20 cellular contexts compared by ENCODE assay signal in the genomic region with DNA sequence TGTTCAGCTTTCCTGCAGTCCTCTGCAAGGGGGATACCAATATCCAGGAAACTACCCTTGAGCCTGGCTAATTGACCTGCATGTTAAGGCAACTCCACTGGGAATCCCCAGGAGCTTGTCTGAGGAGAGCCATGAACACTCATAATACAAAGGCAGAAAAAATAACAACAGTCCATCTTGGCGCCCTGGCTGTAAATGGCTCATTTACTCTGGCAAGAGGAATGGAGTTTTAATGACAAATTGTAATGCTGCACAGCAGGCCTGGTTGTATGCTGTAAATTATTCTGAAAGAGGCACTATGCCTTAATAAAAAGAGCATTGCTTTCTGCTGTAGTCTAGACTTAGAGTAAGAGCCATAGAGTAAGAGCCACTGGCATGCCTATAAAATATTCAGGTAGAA. TPM values are rescaled to one million over a fixed set of nuclear protein-coding genes. Genes with fewer than 3 reads are reported as not detected.
DNase-seq lines count a peak whose midpoint lies in the region; ATAC-seq and TF ChIP-seq lines count a peak whose summit lies in the region.
"Had no signal": no experiment of that assay in that cellular context is flagged by ENCODE, and none has a peak within 500 bp of the region (broad histone marks: within the 10 kb centered on the region; RNA-seq: fewer than 3 reads in every experiment).

No MANE protein-coding gene starts in this region.

- POLR2A ChIA-PET in CD8-positive, alpha-beta T cell (lab: Charles Lee): no interaction called here

- H3K4me1 ChIP-seq in CD8-positive, alpha-beta T cell (ENCODE audit: insufficient read depth, low read length): no peaks in the 10 kb centered on the region
- H3K4me1 ChIP-seq: BE2C, SJSA1 had no signal

- H3K4me3 ChIP-seq in CD8-positive, alpha-beta T cell (ENCODE audit: low read depth, low read length): no peak overlapping the region
- H3K4me3 ChIP-seq: GM12878, PC-9, SJSA1 had no signal

- no peak overlapping the region for H3K27ac Mint-ChIP-seq in CD8-positive, alpha-beta T cell
- H3K27ac Mint-ChIP-seq: CD4-positive, alpha-beta T cell had no signal

- no peak for ATAC-seq in CD8-positive, alpha-beta T cell
- ATAC-seq: GM12878 had no signal

- H3K27me3 Mint-ChIP-seq in CD8-positive, alpha-beta T cell (ENCODE audit: low read depth): peaks cover 30% of the 10 kb centered on the region

- intact Hi-C loops in CD8-positive, alpha-beta T cell (cut with DNase I, micrococcal nuclease): no loop called here

- no peak overlapping the region for H3K4me3 Mint-ChIP-seq in CD8-positive, alpha-beta T cell
- H3K4me3 Mint-ChIP-seq: CD4-positive, alpha-beta T cell had no signal

- H3K4me1 Mint-ChIP-seq in CD8-positive, alpha-beta T cell (ENCODE audit: low read depth): no peaks in the 10 kb centered on the region

- CTCF ChIA-PET in CD8-positive, alpha-beta T cell (lab: Charles Lee): no interaction called here

- H3K9me3 Mint-ChIP-seq in CD8-positive, alpha-beta T cell: no peaks in the 10 kb centered on the region
- H3K9me3 Mint-ChIP-seq: CD4-positive, alpha-beta T cell had no signal

- H3K36me3 ChIP-seq in CD8-positive, alpha-beta T cell (ENCODE audit: insufficient read depth, low read length): no peaks in the 10 kb centered on the region
- H3K36me3 ChIP-seq: BE2C, SJSA1 had no signal

- DNase-seq in NCI-H146 (lab: John Stamatoyannopoulos, UW): peak; percentile 2
- no peak for DNase-seq in NCI-H146 treated with DMSO at 0.1 percent for 48 hours (lab: John Stamatoyannopoulos, UW; ENCODE audit: unreplicated experiment)
- DNase-seq in NCI-H187 (lab: John Stamatoyannopoulos, UW): peak; percentile 70 to 88
- peak; percentile 88 for DNase-seq in NCI-H2227 treated with DMSO at 0.1 percent for 48 hours (lab: John Stamatoyannopoulos, UW)
- DNase-seq in retina: peak; percentile 8
- no peak for DNase-seq in caudate nucleus (lab: John Stamatoyannopoulos, UW)
- no peak for DNase-seq in cerebellar nuclear complex (lab: John Stamatoyannopoulos, UW)
- no peak for DNase-seq in CD8-positive, alpha-beta T cell
- DNase-seq: 8988T; BE2C; CD4-positive, alpha-beta T cell; GDM1; GOT3; NCI-H1694 treated with DMSO at 0.1 percent for 48 hours; NCI-H226; NCI-H526 treated with DMSO at 0.1 percent for 48 hours; PC-9 had no signal

- no peaks in the 10 kb centered on the region for H3K36me3 Mint-ChIP-seq in CD8-positive, alpha-beta T cell

- no peak overlapping the region for H3K27ac ChIP-seq in caudate nucleus (ENCODE audit: low read depth, low read length)
- no peak overlapping the region for H3K27ac ChIP-seq in CD8-positive, alpha-beta T cell (ENCODE audit: low read depth, low read length)
- H3K27ac ChIP-seq: HL-60, PC-9, SJSA1 had no signal

- H3K27me3 ChIP-seq in CD8-positive, alpha-beta T cell (ENCODE audit: insufficient read depth, low read length): no peaks in the 10 kb centered on the region
- H3K27me3 ChIP-seq: SJSA1 had no signal

- H3K9me3 ChIP-seq in CD8-positive, alpha-beta T cell (ENCODE audit: low read length): no peaks in the 10 kb centered on the region
- H3K9me3 ChIP-seq: BE2C, SJSA1 had no signal

- TF ChIP-seq CTCF in CD8-positive, alpha-beta T cell (IDR thresholded peaks at IDR 0.05): no peak

RNA-seq across cellular contexts. Expression of a gene that starts 58.3 kb away (rescaled TPM):
- not detected for total RNA-seq in CD8-positive, alpha-beta T cell
- total RNA-seq: CD4-positive, alpha-beta T cell; PC-9 had no signal

Comparison
In these comparisons a context has a peak if more than half of its experiments do, and no peak if none do; other contexts are left out.
1. DNase-seq: peak in NCI-H146 (single experiment), NCI-H187 (2 of 2), NCI-H2227 treated with DMSO at 0.1 percent for 48 hours (single experiment) and retina (single experiment); none in NCI-H146 treated with DMSO at 0.1 percent for 48 hours (single experiment), caudate nucleus (0 of 61), cerebellar nuclear complex (0 of 2) and CD8-positive, alpha-beta T cell (0 of 7).